12 cellular contexts compared by ENCODE assay signal in genomic region chr6:138405816-138406403, GRCh38. TPM values are rescaled to one million over a fixed set of nuclear protein-coding genes. Genes with fewer than 3 reads are reported as not detected.
DNase-seq lines count a peak whose midpoint lies in the region; ATAC-seq, FAIRE-seq and TF ChIP-seq lines count a peak whose summit lies in the region.
"Had no signal": no experiment of that assay in that cellular context is flagged by ENCODE, and none has a peak within 500 bp of the region (broad histone marks: within the 10 kb centered on the region; RNA-seq: fewer than 3 reads in every experiment).

No MANE protein-coding gene starts in this region.

- no peak overlapping the region for H3K27ac ChIP-seq in HepG2 (ENCODE audit: extremely low read length, insufficient read depth, low read length)
- peak overlapping the region in 1 of 3 donors; percentile 76 for H3K27ac ChIP-seq in right lobe of liver
- H3K27ac ChIP-seq in heart right ventricle = peak overlapping the region in 1 of 10 donors; percentile 94
- H3K27ac ChIP-seq: SJSA1 had no signal

- TF ChIP-seq POLR2A in HepG2 (IDR thresholded peaks at IDR 0.05; ENCODE audit: insufficient read depth in 1 of 2, low read depth in 2 of 2, low read length in 2 of 2) (no peak), right lobe of liver (IDR thresholded peaks at IDR 0.05) (no peak)

- peaks cover 13 to 23% of the 10 kb centered on the region in 2 donors for H3K4me1 Mint-ChIP-seq in immature natural killer cell

- H3K4me1 ChIP-seq in HepG2 (ENCODE audit: insufficient read depth, low read length) (peaks cover 26% of the 10 kb centered on the region), right lobe of liver (peaks cover 0 to 35% (median 16%) of the 10 kb centered on the region in 4 donors), heart right ventricle (peaks cover 0 to 32% (median 16%) of the 10 kb centered on the region in 9 donors)

- no peaks in the 10 kb centered on the region for H3K9me3 Mint-ChIP-seq in immature natural killer cell

- no TSS peak for BruUV-seq in HepG2 (replicated peaks; lab: Mats Ljungman, UMichigan)

- DNase-seq in HepG2 (ENCODE audit: low spot score) (no peak), right lobe of liver (no peak), SK-N-DZ (ENCODE audit: low spot score) (peak; percentile 43), immature natural killer cell (no peak), cerebellum (ENCODE audit: low spot score) (no peak), heart right ventricle (no peak)
- DNase-seq: NCI-H2029 treated with DMSO at 0.1 percent for 48 hours had no signal

- peak overlapping the region in 3 of 5 donors; percentile 25 to 88 (median 85) for H3K4me3 Mint-ChIP-seq in immature natural killer cell

- H3K79me2 ChIP-seq in HepG2 (ENCODE audit: insufficient read depth, low read length) = peaks cover 8% of the 10 kb centered on the region

- TF ChIP-seq CTCF in HepG2 (CRISPR knock-in tag; IDR thresholded peaks at IDR 0.05) (no peak), right lobe of liver (IDR thresholded peaks at IDR 0.05) (no peak), heart right ventricle (IDR thresholded peaks at IDR 0.05) (no peak)

- H3K27me3 Mint-ChIP-seq in immature natural killer cell (ENCODE audit: low read depth in 3 of 3) = peaks cover 0 to 3% (median 3%) of the 10 kb centered on the region in 3 donors

- peak overlapping the region; percentile 91; the same call in 1 of the 2 replicates for H3K4me2 ChIP-seq in HepG2 (ENCODE audit: low read depth, low read length)

- no peak for ATAC-seq in HepG2
- no peak for ATAC-seq in right lobe of liver
- ATAC-seq in HG02588 (IDR thresholded peaks at IDR 0.05; ENCODE audit: unreplicated experiment) = no peak
- ATAC-seq in GM21447 (IDR thresholded peaks at IDR 0.05; ENCODE audit: unreplicated experiment) = no peak
- ATAC-seq in heart right ventricle = no peak

- TF ChIP-seq EP300 in HepG2 (IDR thresholded peaks at IDR 0.05; ENCODE audit: low read depth in 2 of 2, low read length in 2 of 2) (no peak), HepG2 (CRISPR knock-in tag; IDR thresholded peaks at IDR 0.05; ENCODE audit: borderline replicate concordance) (no peak)

- peaks cover 17 to 50% of the 10 kb centered on the region in 2 experiments for H3K36me3 ChIP-seq in HepG2 (replicated peaks in 1 of 2; ENCODE audit: control insufficient read depth in 1 of 2, insufficient read depth in 2 of 2, low read length in 2 of 2)
- peaks cover 0 to 33% (median 14%) of the 10 kb centered on the region in 4 donors for H3K36me3 ChIP-seq in right lobe of liver
- H3K36me3 ChIP-seq in heart right ventricle = peaks cover 0 to 56% (median 32%) of the 10 kb centered on the region in 9 donors

- intact Hi-C loops in HepG2 (cut with micrococcal nuclease; ENCODE audit: unreplicated experiment) = loop anchor here (2.0 kb wide), 1 partner anchor 119 kb away; no protein-coding TSS in a partner anchor
- intact Hi-C loops in right lobe of liver (cut with DNase I) = loop anchor here in 1 of 2 donors (10.0 kb wide), 1 partner anchor 111 kb away; no protein-coding TSS in a partner anchor
- intact Hi-C loops in heart right ventricle (cut with DNase I) = loop anchor here in 7 of 10 donors (5.0 to 10.0 kb wide), 6 partner anchors 101 to 366 kb away; partner anchors contain the start of gene CCDC28A (in 1 of the 7)

- H3K27ac Mint-ChIP-seq in immature natural killer cell = peak overlapping the region; percentile 7 to 87 (median 69)

- no peaks in the 10 kb centered on the region for H3K9me3 ChIP-seq in HepG2 (ENCODE audit: low read length)
- no peaks in the 10 kb centered on the region for H3K9me3 ChIP-seq in right lobe of liver
- H3K9me3 ChIP-seq in heart right ventricle = no peaks in the 10 kb centered on the region
- H3K9me3 ChIP-seq: SJSA1 had no signal

- H3K36me3 Mint-ChIP-seq in immature natural killer cell = peaks cover 13 to 30% (median 18%) of the 10 kb centered on the region in 3 donors

- POLR2A ChIA-PET in HepG2 (lab: Yijun Ruan, JAX) = interaction anchor here (1.5 kb wide), 1 partner anchor 8 kb away, joined by 3 read pairs; no protein-coding TSS in a partner anchor

- no peak overlapping the region for H2AFZ ChIP-seq in HepG2 (ENCODE audit: low read length)

- in situ Hi-C loops in HepG2 (cut with HindIII; ENCODE audit: extremely low pct_ligation_motif_present, low pct_unique_long_range_greater_than_20kb) = loop anchor here (10.0 kb wide), 1 partner anchor 291 kb away; no protein-coding TSS in a partner anchor

- 94% methylated on average over 5 of the region's 5 CpGs for WGBS in HepG2 (ENCODE audit: low lambda C conversion rate)
- 93% methylated on average over 5 of the region's 5 CpGs for WGBS in right lobe of liver (ENCODE audit: insufficient coverage, low coverage, low lambda C conversion rate, missing lambda C conversion rate)
- WGBS in heart right ventricle, 2 donors = 86 to 88% methylated on average over 5 of the region's 5 CpGs

- no peak overlapping the region for H3K9ac ChIP-seq in HepG2 (ENCODE audit: insufficient read depth, low read depth, low read length)

- no peaks in the 10 kb centered on the region; a peak in 2 of 5 replicates for H3K27me3 ChIP-seq in HepG2 (ENCODE audit: control insufficient read depth in 1 of 2, insufficient read depth in 2 of 2, low read length in 2 of 2)
- H3K27me3 ChIP-seq in right lobe of liver = no peaks in the 10 kb centered on the region
- H3K27me3 ChIP-seq in heart right ventricle = no peaks in the 10 kb centered on the region
- H3K27me3 ChIP-seq: SJSA1 had no signal

- no peak for FAIRE-seq in HepG2 (lab: Jason Lieb, UNC)

- no peak for TF ChIP-seq RAD21 in HepG2 (CRISPR knock-in tag; IDR thresholded peaks at IDR 0.05)

- CTCF ChIA-PET in HepG2 (lab: Yijun Ruan, JAX; ENCODE audit: low intra/inter-chr PET ratio, low total read pairs) = no interaction called here

- H4K20me1 ChIP-seq in HepG2 (ENCODE audit: insufficient read depth, low read length) = no peaks in the 10 kb centered on the region

- no peak overlapping the region for H3K4me3 ChIP-seq in HepG2 (replicated peaks in 1 of 3; ENCODE audit: insufficient read depth in 1 of 3, low read depth in 2 of 3, low read length in 3 of 3)
- H3K4me3 ChIP-seq in right lobe of liver = no peak overlapping the region
- no peak overlapping the region for H3K4me3 ChIP-seq in heart right ventricle

RNA-seq across cellular contexts. Expression of gene HEBP2, which starts 1.9 kb away (rescaled TPM):
- 63.5 and 72.8 TPM in 2 replicates for total RNA-seq in HepG2 (2016; rRNA removed; fragmentation: Illumina TruSeq; extraction: Trizol)
- total RNA-seq in HepG2 (2016; cell fraction: cytosol; rRNA removed; fragmentation: Illumina TruSeq; extraction: Trizol; ENCODE audit: low read depth) = 166 and 170 TPM in 2 replicates
- 59.3 and 73.4 TPM in 2 replicates for total RNA-seq in HepG2 (2016; cell fraction: insoluble cytoplasmic fraction; rRNA removed; fragmentation: Illumina TruSeq; extraction: Trizol)
- total RNA-seq in HepG2 (2016; cell fraction: membrane; rRNA removed; fragmentation: Illumina TruSeq; extraction: Trizol) = 169 and 174 TPM in 2 replicates
- 26.7 and 33.2 TPM in 2 replicates for total RNA-seq in HepG2 (2016; cell fraction: nucleus; rRNA removed; fragmentation: Illumina TruSeq; extraction: Trizol)
- 13.5 and 16.0 TPM in 2 replicates for polyA plus RNA-seq in HepG2 (2011; rRNA removed)
- polyA plus RNA-seq in HepG2 (2011; cell fraction: cytosol; rRNA removed) = 10.7 and 20.4 TPM in 2 replicates
- polyA plus RNA-seq in HepG2 (2011; cell fraction: nucleus; rRNA removed) = 8.3 and 8.5 TPM in 2 replicates
- 22.1 and 42.4 TPM in 2 replicates for polyA plus RNA-seq in HepG2 (2012)
- 232 and 243 TPM in 2 replicates for polyA plus RNA-seq in HepG2 (2016; cell fraction: cytosol; fragmentation: Illumina TruSeq; extraction: Trizol; ENCODE audit: low read depth)
- polyA plus RNA-seq in HepG2 (2016; cell fraction: insoluble cytoplasmic fraction; fragmentation: Illumina TruSeq; extraction: Trizol; ENCODE audit: low read depth) = 51.6 and 57.6 TPM in 2 replicates
- polyA plus RNA-seq in HepG2 (2016; cell fraction: membrane; fragmentation: Illumina TruSeq; extraction: Trizol; ENCODE audit: low read depth) = 144 and 151 TPM in 2 replicates
- 47.5 and 48.3 TPM in 2 replicates for polyA plus RNA-seq in HepG2 (2016; cell fraction: nucleus; fragmentation: Illumina TruSeq; extraction: Trizol; ENCODE audit: insufficient read depth, low read depth)
- polyA minus RNA-seq in HepG2 (2011; rRNA and poly(A)+ RNA removed; ENCODE audit: low replicate concordance) = 0.23 and 2.4 TPM in 2 replicates
- 4.3 and 5.5 TPM in 2 replicates for polyA minus RNA-seq in HepG2 (2011; cell fraction: cytosol; rRNA and poly(A)+ RNA removed)
- 8.5 and 8.8 TPM in 2 replicates for polyA minus RNA-seq in HepG2 (2011; cell fraction: nucleus; rRNA and poly(A)+ RNA removed)
- 10 to 100 TPM; 37.3 to 69.2 (median 53.0) TPM for total RNA-seq in right lobe of liver
- polyA plus RNA-seq in SK-N-DZ (2014; cell fraction: cytosol; rRNA removed) = 51.8 and 52.5 TPM in 2 replicates
- polyA plus RNA-seq in SK-N-DZ (2014; cell fraction: nucleus; rRNA removed) = 39.2 and 55.5 TPM in 2 replicates
- 10 to 100 TPM; 22.0 to 34.5 (median 26.7) TPM for polyA plus RNA-seq in immature natural killer cell
- 4.4 TPM for total RNA-seq in cerebellum
- 100 to 1,000 TPM in 5 of 10 donors, 10 to 100 TPM in 5; 88.4 to 108 (median 100) TPM for total RNA-seq in heart right ventricle
- 100 to 1,000 TPM in 1 of 2 donors, 10 to 100 TPM in 1; 44.1 to 123 TPM for polyA plus RNA-seq in heart right ventricle

RNA-seq across cellular contexts. Expression of gene SMIM28, which starts 28.2 kb away (rescaled TPM):
- not detected in 2 replicates for total RNA-seq in HepG2 (2016; rRNA removed; fragmentation: Illumina TruSeq; extraction: Trizol)
- total RNA-seq in HepG2 (2016; cell fraction: cytosol; rRNA removed; fragmentation: Illumina TruSeq; extraction: Trizol; ENCODE audit: low read depth) = not detected in 2 replicates
- total RNA-seq in HepG2 (2016; cell fraction: insoluble cytoplasmic fraction; rRNA removed; fragmentation: Illumina TruSeq; extraction: Trizol) = not detected in 2 replicates
- total RNA-seq in HepG2 (2016; cell fraction: membrane; rRNA removed; fragmentation: Illumina TruSeq; extraction: Trizol) = not detected in 2 replicates
- not detected in 2 replicates for total RNA-seq in HepG2 (2016; cell fraction: nucleus; rRNA removed; fragmentation: Illumina TruSeq; extraction: Trizol)
- polyA plus RNA-seq in HepG2 (2011; rRNA removed) = not detected in 2 replicates
- not detected in 2 replicates for polyA plus RNA-seq in HepG2 (2011; cell fraction: cytosol; rRNA removed)
- not detected in 2 replicates for polyA plus RNA-seq in HepG2 (2011; cell fraction: nucleus; rRNA removed)
- polyA plus RNA-seq in HepG2 (2012) = not detected in 2 replicates
- not detected in 2 replicates for polyA plus RNA-seq in HepG2 (2016; cell fraction: cytosol; fragmentation: Illumina TruSeq; extraction: Trizol; ENCODE audit: low read depth)
- polyA plus RNA-seq in HepG2 (2016; cell fraction: insoluble cytoplasmic fraction; fragmentation: Illumina TruSeq; extraction: Trizol; ENCODE audit: low read depth) = not detected in 2 replicates
- not detected in 2 replicates for polyA plus RNA-seq in HepG2 (2016; cell fraction: membrane; fragmentation: Illumina TruSeq; extraction: Trizol; ENCODE audit: low read depth)
- polyA plus RNA-seq in HepG2 (2016; cell fraction: nucleus; fragmentation: Illumina TruSeq; extraction: Trizol; ENCODE audit: insufficient read depth, low read depth) = not detected in 2 replicates
- polyA minus RNA-seq in HepG2 (2011; rRNA and poly(A)+ RNA removed; ENCODE audit: low replicate concordance) = not detected in 2 replicates
- not detected in 2 replicates for polyA minus RNA-seq in HepG2 (2011; cell fraction: cytosol; rRNA and poly(A)+ RNA removed)
- not detected in 2 replicates for polyA minus RNA-seq in HepG2 (2011; cell fraction: nucleus; rRNA and poly(A)+ RNA removed)
- total RNA-seq in right lobe of liver = not detected
- polyA plus RNA-seq in SK-N-DZ (2014; cell fraction: cytosol; rRNA removed) = 2.1 and 4.2 TPM in 2 replicates
- polyA plus RNA-seq in SK-N-DZ (2014; cell fraction: nucleus; rRNA removed) = 1.7 and 2.5 TPM in 2 replicates
- not detected for polyA plus RNA-seq in immature natural killer cell
- not detected for total RNA-seq in cerebellum
- total RNA-seq in heart right ventricle = not detected
- not detected for polyA plus RNA-seq in heart right ventricle
- total RNA-seq: renal cortical epithelial cell, SJSA1 had no signal
- polyA plus RNA-seq: BJ had no signal
